In the genomic region with DNA sequence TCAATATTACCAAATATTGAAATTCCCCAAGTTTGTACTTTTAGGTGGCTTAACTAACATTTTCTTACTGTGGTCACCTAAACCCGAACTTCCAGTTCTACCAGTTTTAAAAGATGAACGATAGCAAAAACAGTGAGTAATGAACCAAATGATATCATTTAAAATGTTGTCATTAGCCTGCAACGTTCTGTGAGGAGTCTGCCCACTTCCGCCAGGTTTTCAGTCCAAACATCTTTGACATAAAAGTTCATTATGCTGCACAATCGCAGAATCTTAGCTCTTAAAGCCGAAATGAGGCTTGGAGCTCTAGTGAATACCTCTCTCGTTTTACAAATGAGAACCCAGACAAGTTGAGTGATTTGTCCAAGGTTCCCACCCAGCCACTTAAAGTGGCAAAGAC, we compare ENCODE assay signal across 8 cellular contexts. TPM values are rescaled to one million over a fixed set of nuclear protein-coding genes. Genes with fewer than 3 reads are reported as not detected.
A peak's percentile ranks its signal among the peaks of the same experiment; 100 is the strongest.
DNase-seq lines count a peak whose midpoint lies in the region; ATAC-seq and TF ChIP-seq lines count a peak whose summit lies in the region.

No MANE protein-coding gene starts in this region.

- peak overlapping the region; percentile 78 for H3K4me2 ChIP-seq in hepatocyte

- H3K27me3 ChIP-seq in hepatocyte = no peaks in the 10 kb centered on the region

- peaks cover 14% of the 10 kb centered on the region for H3K36me3 Mint-ChIP-seq in activated CD4-positive, alpha-beta memory T cell treated with anti-CD3 and anti-CD28 coated beads, Interleukin-2, amount 10 ng/mL, durations not matched to agents 7 days and 5 days (ENCODE audit: low read depth)
- peaks cover 61% of the 10 kb centered on the region for H3K36me3 Mint-ChIP-seq in stimulated activated effector memory CD8-positive, alpha-beta T cell treated with anti-CD3 and anti-CD28 coated beads, Interleukin-12 subunit alpha, Interleukin-12 subunit beta, amount 100 ng/mL, for 72 hours

- peaks cover 7% of the 10 kb centered on the region for H3K79me2 ChIP-seq in hepatocyte

- H2AFZ ChIP-seq in hepatocyte = no peak overlapping the region

- H3K4me3 ChIP-seq in hepatocyte = peak overlapping the region; percentile 21

- peak overlapping the region; percentile 92 for H3K27ac Mint-ChIP-seq in activated CD4-positive, alpha-beta memory T cell treated with anti-CD3 and anti-CD28 coated beads, Interleukin-2, amount 10 ng/mL, durations not matched to agents 7 days and 5 days
- H3K27ac Mint-ChIP-seq in stimulated activated effector memory CD8-positive, alpha-beta T cell treated with anti-CD3 and anti-CD28 coated beads, Interleukin-12 subunit alpha, Interleukin-12 subunit beta, amount 100 ng/mL, for 72 hours = peak overlapping the region; percentile 95

- peak overlapping the region; percentile 92 for H3K4me3 Mint-ChIP-seq in activated CD4-positive, alpha-beta memory T cell treated with anti-CD3 and anti-CD28 coated beads, Interleukin-2, amount 10 ng/mL, durations not matched to agents 7 days and 5 days
- H3K4me3 Mint-ChIP-seq in stimulated activated effector memory CD8-positive, alpha-beta T cell treated with anti-CD3 and anti-CD28 coated beads, Interleukin-12 subunit alpha, Interleukin-12 subunit beta, amount 100 ng/mL, for 72 hours = peak overlapping the region; percentile 80

- H3K9me2 ChIP-seq in hepatocyte (replicated peaks; ENCODE audit: insufficient read depth) = no peaks in the 10 kb centered on the region

- no peaks in the 10 kb centered on the region for H3K4me1 ChIP-seq in hepatocyte (ENCODE audit: insufficient read depth)

- peak; percentile 8 for DNase-seq in stimulated activated CD4-positive, alpha-beta T cell treated with anti-CD3 and anti-CD28 coated beads, Interleukin-15, amount 100 ng/mL, for 24 hours
- no peak for DNase-seq in stimulated activated CD4-positive, alpha-beta T cell treated with anti-CD3 and anti-CD28 coated beads, Interleukin-4, amount 100 ng/mL, for 1 hour
- DNase-seq in activated CD4-positive, alpha-beta memory T cell treated with anti-CD3 and anti-CD28 coated beads, Interleukin-2, amount 10 ng/mL, durations not matched to agents 7 days and 5 days = peak; percentile 40
- DNase-seq in hepatocyte (ENCODE audit: low spot score) (no peak), sciatic nerve (ENCODE audit: low spot score) (no peak)
- DNase-seq in stimulated activated effector memory CD8-positive, alpha-beta T cell treated with anti-CD3 and anti-CD28 coated beads, Interleukin-12 subunit alpha, Interleukin-12 subunit beta, amount 100 ng/mL, for 72 hours (ENCODE audit: low spot score in 2 of 2) = no peak
- DNase-seq in stimulated activated CD4-positive, alpha-beta T cell treated with anti-CD3 and anti-CD28 coated beads, Interleukin-4, amount 100 ng/mL, for 4 hours = no peak

- peaks cover 9% of the 10 kb centered on the region for H3K27me3 Mint-ChIP-seq in activated CD4-positive, alpha-beta memory T cell treated with anti-CD3 and anti-CD28 coated beads, Interleukin-2, amount 10 ng/mL, durations not matched to agents 7 days and 5 days

- H3K4me1 Mint-ChIP-seq in activated CD4-positive, alpha-beta memory T cell treated with anti-CD3 and anti-CD28 coated beads, Interleukin-2, amount 10 ng/mL, durations not matched to agents 7 days and 5 days = peaks cover 25% of the 10 kb centered on the region
- peaks cover 13% of the 10 kb centered on the region for H3K4me1 Mint-ChIP-seq in stimulated activated effector memory CD8-positive, alpha-beta T cell treated with anti-CD3 and anti-CD28 coated beads, Interleukin-12 subunit alpha, Interleukin-12 subunit beta, amount 100 ng/mL, for 72 hours

- CTCF ChIA-PET in activated CD4-positive, alpha-beta memory T cell treated with anti-CD3 and anti-CD28 coated beads, Interleukin-2, amount 10 ng/mL, durations not matched to agents 7 days and 5 days (lab: Charles Lee) = interaction anchor here (0.7 kb wide), 1 partner anchor 35 kb away, joined by 3 read pairs; no protein-coding TSS in a partner anchor

- H3K9me3 ChIP-seq in hepatocyte (ENCODE audit: low read depth) = no peaks in the 10 kb centered on the region

- peak; percentile 3 for ATAC-seq in stimulated activated effector memory CD8-positive, alpha-beta T cell treated with anti-CD3 and anti-CD28 coated beads, Interleukin-12 subunit alpha, Interleukin-12 subunit beta, amount 100 ng/mL, for 72 hours
- no peak for ATAC-seq in sciatic nerve
- ATAC-seq in GM19467 (IDR thresholded peaks at IDR 0.05; ENCODE audit: unreplicated experiment) = no peak

- intact Hi-C loops in sciatic nerve (cut with DNase I) = no loop called here

- H3K9me3 Mint-ChIP-seq in activated CD4-positive, alpha-beta memory T cell treated with anti-CD3 and anti-CD28 coated beads, Interleukin-2, amount 10 ng/mL, durations not matched to agents 7 days and 5 days = no peaks in the 10 kb centered on the region
- no peaks in the 10 kb centered on the region for H3K9me3 Mint-ChIP-seq in stimulated activated effector memory CD8-positive, alpha-beta T cell treated with anti-CD3 and anti-CD28 coated beads, Interleukin-12 subunit alpha, Interleukin-12 subunit beta, amount 100 ng/mL, for 72 hours

- no peak for TF ChIP-seq CTCF in hepatocyte (IDR thresholded peaks at IDR 0.05; ENCODE audit: poor library complexity)

- no peaks in the 10 kb centered on the region for H3K36me3 ChIP-seq in hepatocyte (replicated peaks; ENCODE audit: insufficient read depth, low read depth)

- 54% methylated on average over 7 of the region's 7 CpGs for WGBS in hepatocyte (ENCODE audit: low lambda C conversion rate, missing lambda C conversion rate)

- no peaks in the 10 kb centered on the region for H4K20me1 ChIP-seq in hepatocyte (ENCODE audit: insufficient read depth, poor library complexity, severe bottlenecking)

- peak overlapping the region; percentile 79 for H3K27ac ChIP-seq in hepatocyte

- POLR2A ChIA-PET in activated CD4-positive, alpha-beta memory T cell treated with anti-CD3 and anti-CD28 coated beads, Interleukin-2, amount 10 ng/mL, durations not matched to agents 7 days and 5 days (lab: Charles Lee) = interaction anchor here (0.9 to 1.4 kb wide), 4 partner anchors 32 to 455 kb away, joined by 3 to 5 read pairs (median 4); a partner anchor contains a TSS

RNA-seq across cellular contexts. Expression of a gene that starts 0.8 kb away (rescaled TPM):
- total RNA-seq in activated CD4-positive, alpha-beta memory T cell treated with anti-CD3 and anti-CD28 coated beads, Interleukin-2, amount 10 ng/mL, durations not matched to agents 7 days and 5 days = 10 to 100 TPM; 27.8 to 31.7 TPM
- total RNA-seq in hepatocyte (13.6 and 23.0 TPM in 2 replicates), sciatic nerve (11.5 TPM)
- 6.9 and 9.1 TPM in 2 replicates for polyA plus RNA-seq in hepatocyte

RNA-seq across cellular contexts. Expression of a gene that starts 19.1 kb away (rescaled TPM):
- not detected for total RNA-seq in activated CD4-positive, alpha-beta memory T cell treated with anti-CD3 and anti-CD28 coated beads, Interleukin-2, amount 10 ng/mL, durations not matched to agents 7 days and 5 days
- 0.20 and 0.40 TPM in 2 replicates for total RNA-seq in hepatocyte
- not detected in 2 replicates for polyA plus RNA-seq in hepatocyte
- total RNA-seq in sciatic nerve = not detected

RNA-seq across cellular contexts. Expression of a gene that starts 49.7 kb away (rescaled TPM):
- under 1 TPM in 1 of 2 experiments, not detected in 1; 0.10 TPM for total RNA-seq in activated CD4-positive, alpha-beta memory T cell treated with anti-CD3 and anti-CD28 coated beads, Interleukin-2, amount 10 ng/mL, durations not matched to agents 7 days and 5 days
- 0.76 and 0.80 TPM in 2 replicates for total RNA-seq in hepatocyte
- polyA plus RNA-seq in hepatocyte = 0.27 and 0.39 TPM in 2 replicates
- total RNA-seq in sciatic nerve = 4.6 TPM

Comparison
In these comparisons a context has a peak if more than half of its experiments do, and no peak if none do; other contexts are left out.
1. DNase-seq: peak in stimulated activated CD4-positive, alpha-beta T cell treated with anti-CD3 and anti-CD28 coated beads, Interleukin-15, amount 100 ng/mL, for 24 hours (single experiment) and activated CD4-positive, alpha-beta memory T cell treated with anti-CD3 and anti-CD28 coated beads, Interleukin-2, amount 10 ng/mL, durations not matched to agents 7 days and 5 days (single experiment); none in stimulated activated CD4-positive, alpha-beta T cell treated with anti-CD3 and anti-CD28 coated beads, Interleukin-4, amount 100 ng/mL, for 1 hour (single experiment), hepatocyte (single experiment), stimulated activated effector memory CD8-positive, alpha-beta T cell treated with anti-CD3 and anti-CD28 coated beads, Interleukin-12 subunit alpha, Interleukin-12 subunit beta, amount 100 ng/mL, for 72 hours (0 of 2), stimulated activated CD4-positive, alpha-beta T cell treated with anti-CD3 and anti-CD28 coated beads, Interleukin-4, amount 100 ng/mL, for 4 hours (0 of 2) and sciatic nerve (single experiment).